In the genomic region with DNA sequence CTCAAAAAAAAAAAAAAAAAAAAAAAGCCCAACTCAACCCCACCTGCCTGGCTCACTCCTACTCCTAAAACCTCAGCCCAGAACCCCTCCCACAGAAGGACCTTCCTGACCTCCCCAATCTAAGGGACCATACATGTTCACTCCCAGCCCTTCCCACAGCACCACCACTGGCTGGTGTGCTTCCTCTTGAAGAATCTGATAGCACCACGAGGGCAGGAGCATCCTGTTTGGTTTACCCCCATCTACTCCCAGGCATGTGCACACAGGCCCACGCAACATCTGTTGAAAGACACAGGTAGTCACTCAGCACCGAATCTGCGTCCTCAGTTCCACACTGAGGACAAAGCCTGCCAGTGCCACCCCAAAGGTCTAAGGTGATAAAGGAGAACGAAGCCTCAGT, we compare ENCODE assay signal across 20 cellular contexts. TPM values are rescaled to one million over a fixed set of nuclear protein-coding genes. Genes with fewer than 3 reads are reported as not detected.
DNase-seq lines count a peak whose midpoint lies in the region; ATAC-seq and TF ChIP-seq lines count a peak whose summit lies in the region.
"Had no signal": no experiment of that assay in that cellular context is flagged by ENCODE, and none has a peak within 500 bp of the region (broad histone marks: within the 10 kb centered on the region; RNA-seq: fewer than 3 reads in every experiment).

No MANE protein-coding gene starts in this region.

- no peak overlapping the region for H3K4me3 ChIP-seq in osteoblast (ENCODE audit: insufficient read depth, low read length)
- H3K4me3 ChIP-seq: cardiac muscle cell, MG63, stomach, upper lobe of right lung had no signal

- peak overlapping the region; percentile 52 for H3K27ac Mint-ChIP-seq in activated CD4-positive, alpha-beta T cell treated with anti-CD3 and anti-CD28 coated beads for 36 hours
- no peak overlapping the region for H3K27ac Mint-ChIP-seq in effector memory CD8-positive, alpha-beta T cell

- CTCF ChIA-PET in activated CD4-positive, alpha-beta T cell treated with anti-CD3 and anti-CD28 coated beads for 36 hours (lab: Charles Lee) = no interaction called here
- CTCF ChIA-PET in RWPE1 (lab: Yijun Ruan, JAX) = no interaction called here

- no peak overlapping the region for H3K4me2 ChIP-seq in osteoblast (ENCODE audit: insufficient read depth, low read length)

- intact Hi-C loops in activated CD4-positive, alpha-beta T cell treated with anti-CD3 and anti-CD28 coated beads for 36 hours (cut with DNase I, micrococcal nuclease) = no loop called here

- H3K4me3 Mint-ChIP-seq in activated CD4-positive, alpha-beta T cell treated with anti-CD3 and anti-CD28 coated beads for 36 hours = no peak overlapping the region
- H3K4me3 Mint-ChIP-seq in effector memory CD8-positive, alpha-beta T cell = peak overlapping the region in 1 of 2 donors; percentile 1
- H3K4me3 Mint-ChIP-seq: activated T-cell treated with anti-CD3 and anti-CD28 coated beads, Interleukin-2, amount 50 U/mL, for 4 hours had no signal

- POLR2A ChIA-PET in activated CD4-positive, alpha-beta T cell treated with anti-CD3 and anti-CD28 coated beads for 36 hours (lab: Charles Lee) = no interaction called here
- POLR2A ChIA-PET in RWPE1 (lab: Yijun Ruan, JAX; ENCODE audit: low non-redundant PET) = no interaction called here

- H4K20me1 ChIP-seq in osteoblast (ENCODE audit: insufficient read depth, low read length) = peaks cover 89% of the 10 kb centered on the region

- peak overlapping the region; percentile 4; the same call in 1 of the 2 replicates for H3K27ac ChIP-seq in RWPE1
- peak overlapping the region; percentile 18 for H3K27ac ChIP-seq in osteoblast (ENCODE audit: low read depth, low read length)
- H3K27ac ChIP-seq: C4-2B, cardiac muscle cell, upper lobe of right lung had no signal

- H3K27me3 ChIP-seq in osteoblast (ENCODE audit: insufficient read depth, low read length) = no peaks in the 10 kb centered on the region
- H3K27me3 ChIP-seq: cardiac muscle cell, MG63, stomach, upper lobe of right lung had no signal

- peaks cover 55% of the 10 kb centered on the region for H3K4me1 ChIP-seq in osteoblast (ENCODE audit: insufficient read depth, low read length)

- peaks cover 97% of the 10 kb centered on the region for H3K79me2 ChIP-seq in osteoblast (ENCODE audit: insufficient read depth, low read length)

- H3K36me3 Mint-ChIP-seq in activated CD4-positive, alpha-beta T cell treated with anti-CD3 and anti-CD28 coated beads for 36 hours (ENCODE audit: low read depth) = no peaks in the 10 kb centered on the region
- peaks cover 7% of the 10 kb centered on the region for H3K36me3 Mint-ChIP-seq in effector memory CD8-positive, alpha-beta T cell (ENCODE audit: insufficient read depth)

- TF ChIP-seq CTCF in RWPE1 (conservative IDR thresholded peaks at IDR 0.05; ENCODE audit: low read depth) (no peak), osteoblast (IDR thresholded peaks at IDR 0.05; ENCODE audit: extremely low read depth, low read depth, low read length) (no peak)

- H2AFZ ChIP-seq in osteoblast (ENCODE audit: low read length) = no peak overlapping the region

- peaks cover 23% of the 10 kb centered on the region for H3K36me3 ChIP-seq in osteoblast (ENCODE audit: insufficient read depth, low read length)
- H3K36me3 ChIP-seq: cardiac muscle cell, upper lobe of right lung had no signal

- no peaks in the 10 kb centered on the region for H3K9me3 Mint-ChIP-seq in activated CD4-positive, alpha-beta T cell treated with anti-CD3 and anti-CD28 coated beads for 36 hours (ENCODE audit: low read depth)
- H3K9me3 Mint-ChIP-seq in effector memory CD8-positive, alpha-beta T cell = no peaks in the 10 kb centered on the region
- H3K9me3 Mint-ChIP-seq: activated T-cell treated with anti-CD3 and anti-CD28 coated beads, Interleukin-2, amount 50 U/mL, for 4 hours had no signal

- no peaks in the 10 kb centered on the region for H3K9me3 ChIP-seq in osteoblast (ENCODE audit: low read depth, low read length)
- H3K9me3 ChIP-seq: MG63, stomach, upper lobe of right lung had no signal

- ATAC-seq in activated CD4-positive, alpha-beta T cell treated with anti-CD3 and anti-CD28 coated beads for 36 hours = peak; percentile 30
- ATAC-seq in effector memory CD8-positive, alpha-beta T cell (replicated peaks) = peak; percentile 57
- ATAC-seq in HG02884 (IDR thresholded peaks at IDR 0.05; ENCODE audit: unreplicated experiment) = no peak
- no peak for ATAC-seq in GM18870 (IDR thresholded peaks at IDR 0.05; ENCODE audit: unreplicated experiment)
- no peak for ATAC-seq in GM21447 (IDR thresholded peaks at IDR 0.05; ENCODE audit: unreplicated experiment)
- ATAC-seq: activated T-cell treated with anti-CD3 and anti-CD28 coated beads, Interleukin-2, amount 50 U/mL, for 4 hours; upper lobe of right lung had no signal

- peak; percentile 22 for DNase-seq in activated CD4-positive, alpha-beta T cell treated with anti-CD3 and anti-CD28 coated beads for 36 hours
- no peak for DNase-seq in activated CD4-positive, alpha-beta T cell treated with anti-CD3 and anti-CD28 coated beads for 4 hours
- DNase-seq in RWPE1 (ENCODE audit: low spot score) (no peak), osteoblast (ENCODE audit: insufficient read length, low spot score, missing footprints) (no peak)
- DNase-seq in effector memory CD8-positive, alpha-beta T cell = no peak
- DNase-seq: activated CD4-positive, alpha-beta T cell treated with anti-CD3 and anti-CD28 coated beads, Interleukin-2, amount 50 U/mL, for 4 hours; activated T-cell treated with anti-CD3 and anti-CD28 coated beads, Interleukin-2, amount 50 U/mL, for 4 hours; MG63; NCI-H2029; NCI-H524; right cardiac atrium; SIG-M5; stomach; T-helper 2 cell; upper lobe of right lung had no signal

- peaks cover 4% of the 10 kb centered on the region for H3K27me3 Mint-ChIP-seq in activated CD4-positive, alpha-beta T cell treated with anti-CD3 and anti-CD28 coated beads for 36 hours
- H3K27me3 Mint-ChIP-seq in effector memory CD8-positive, alpha-beta T cell = no peaks in the 10 kb centered on the region

- peaks cover 7% of the 10 kb centered on the region for H3K4me1 Mint-ChIP-seq in activated CD4-positive, alpha-beta T cell treated with anti-CD3 and anti-CD28 coated beads for 36 hours
- H3K4me1 Mint-ChIP-seq in effector memory CD8-positive, alpha-beta T cell (ENCODE audit: low read depth in 2 of 2) = peaks cover 3 to 32% of the 10 kb centered on the region in 2 donors

RNA-seq across cellular contexts. Expression of gene LATS2, which starts 8.2 kb away (rescaled TPM):
- total RNA-seq in activated CD4-positive, alpha-beta T cell treated with anti-CD3 and anti-CD28 coated beads for 36 hours = 1 to 10 TPM; 1.6 TPM
- 22.1 and 24.2 TPM in 2 replicates for total RNA-seq in osteoblast

Comparison
In these comparisons a context has a peak if more than half of its experiments do, and no peak if none do; other contexts are left out.
1. ATAC-seq: peak in activated CD4-positive, alpha-beta T cell treated with anti-CD3 and anti-CD28 coated beads for 36 hours (single experiment) and effector memory CD8-positive, alpha-beta T cell (single experiment); none in HG02884 (single experiment), GM18870 (single experiment) and GM21447 (single experiment).